In genomic region chr2:99066075-99066557, GRCh38 we compare ENCODE assay signal across 7 cellular contexts.
DNase-seq lines count a peak whose midpoint lies in the region; ATAC-seq and TF ChIP-seq lines count a peak whose summit lies in the region.

No MANE protein-coding gene starts in this region.

- DNase-seq in ELR (ENCODE audit: low read depth) (peak; percentile 67), NCI-H748 treated with DMSO at 0.1 percent for 48 hours (lab: John Stamatoyannopoulos, UW) (peak; percentile 45), cardiac fibroblast (ENCODE audit: low read depth in 2 of 2) (peak; percentile 60 to 79), left lobe of liver (ENCODE audit: low spot score) (no peak), nucleus accumbens (lab: John Stamatoyannopoulos, UW) (no peak)

- TF ChIP-seq CTCF in cardiac fibroblast (IDR thresholded peaks at IDR 0.05; ENCODE audit: low read depth, low read length) = peak; percentile 40

- ATAC-seq in GM21423 (IDR thresholded peaks at IDR 0.05; ENCODE audit: unreplicated experiment) (peak; percentile 32), HG03565 (IDR thresholded peaks at IDR 0.05; ENCODE audit: unreplicated experiment) (peak; percentile 29), left lobe of liver (peak; percentile 82)

- no peak overlapping the region for H3K4me3 ChIP-seq in cardiac fibroblast (replicated peaks in 1 of 2; ENCODE audit: low read depth in 2 of 2, low read length in 2 of 2)

Comparison
In these comparisons a context has a peak if more than half of its experiments do, and no peak if none do; other contexts are left out.
1. DNase-seq: peak in ELR (single experiment), NCI-H748 treated with DMSO at 0.1 percent for 48 hours (single experiment) and cardiac fibroblast (2 of 2); none in left lobe of liver (single experiment) and nucleus accumbens (0 of 56).
2. ATAC-seq: peak in every context shown above with its lines; median percentile 82 in left lobe of liver; 32 in GM21423; 29 in HG03565.